Comparison of ENCODE assay signal across 7 cellular contexts in the genomic region with DNA sequence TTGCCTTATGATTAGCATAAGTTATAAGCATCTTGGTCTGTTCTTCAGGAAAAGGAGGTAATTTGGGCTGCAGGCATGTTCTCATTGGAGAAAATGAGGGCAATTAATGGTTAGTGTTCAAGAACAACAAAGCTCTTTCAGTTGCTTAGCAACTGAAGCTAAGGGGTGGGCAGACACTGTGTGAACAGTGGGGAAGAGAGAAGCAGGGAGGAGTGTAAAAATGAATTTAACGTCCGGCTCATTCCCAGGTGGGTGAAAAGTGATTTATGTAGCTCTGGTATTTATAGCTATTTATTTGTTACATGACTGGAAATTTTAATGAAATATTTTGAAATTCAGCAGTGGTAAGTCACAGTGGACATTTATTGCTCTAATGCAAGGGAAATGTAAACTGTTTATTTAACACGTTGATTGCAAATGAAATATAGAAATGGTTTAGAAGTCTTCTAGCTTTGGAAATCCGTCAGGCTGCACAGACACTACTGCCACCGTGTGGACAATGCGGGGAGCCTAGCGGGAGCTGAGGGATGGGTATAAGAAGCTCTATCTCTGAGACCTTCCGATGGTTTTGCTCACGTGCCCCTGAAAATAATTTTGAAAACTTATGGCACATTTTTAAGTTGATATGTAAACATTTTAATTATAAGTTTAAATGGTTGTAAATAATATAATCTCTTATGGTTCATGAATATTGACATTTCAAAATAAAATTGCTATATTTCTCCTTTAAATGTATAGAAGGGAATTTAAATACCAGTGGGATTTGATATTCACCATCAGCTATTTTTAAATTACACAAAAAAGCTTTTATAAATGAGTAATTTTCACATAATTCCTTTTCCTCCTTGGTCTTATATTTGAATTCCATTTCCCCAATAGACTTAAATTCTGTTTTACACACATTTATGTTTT. TPM values are rescaled to one million over a fixed set of nuclear protein-coding genes. Genes with fewer than 3 reads are reported as not detected.
DNase-seq lines count a peak whose midpoint lies in the region; ATAC-seq and TF ChIP-seq lines count a peak whose summit lies in the region.

No MANE protein-coding gene starts in this region.

- no peaks in the 10 kb centered on the region for H3K9me2 ChIP-seq in SU-DHL-6 (replicated peaks; ENCODE audit: insufficient read depth, low read length)

- H3K4me2 ChIP-seq in SU-DHL-6 (ENCODE audit: low read depth, low read length, poor library complexity, severe bottlenecking), result no peak overlapping the region

- DNase-seq in NCI-H1417 (lab: John Stamatoyannopoulos, UW) (peak; percentile 77 to 97 (median 89)), adipocyte (ENCODE audit: low read depth) (peak; percentile 90), left cardiac atrium (peak; percentile 65), retina (peak; percentile 76)

- TF ChIP-seq CTCF in SU-DHL-6 (IDR thresholded peaks at IDR 0.05; ENCODE audit: insufficient read depth, low read length, poor library complexity, severe bottlenecking), result peak; percentile 91

- H3K4me3 ChIP-seq in SU-DHL-6 (ENCODE audit: insufficient read depth, low read length, poor library complexity, severe bottlenecking), result no peak overlapping the region
- H3K4me3 ChIP-seq in adipocyte (ENCODE audit: low read length), result peak overlapping the region; percentile 62

- H3K27me3 ChIP-seq in SU-DHL-6 (ENCODE audit: low read length) (no peaks in the 10 kb centered on the region), adipocyte (replicated peaks; ENCODE audit: control insufficient read depth, insufficient read depth, low read length) (no peaks in the 10 kb centered on the region)

- peaks cover 12% of the 10 kb centered on the region for H3K4me1 ChIP-seq in adipocyte (ENCODE audit: control insufficient read depth, insufficient read depth, low read length)

- H2AFZ ChIP-seq in SU-DHL-6 (ENCODE audit: low read depth, low read length, severe bottlenecking), result no peak overlapping the region

- no peaks in the 10 kb centered on the region for H4K20me1 ChIP-seq in SU-DHL-6 (ENCODE audit: low read depth, low read length)

- intact Hi-C loops in left cardiac atrium (cut with DNase I), result loop anchor here (2.0 to 10.0 kb wide), 2 partner anchors 386 to 390 kb away; no protein-coding TSS in a partner anchor

- no peaks in the 10 kb centered on the region for H3F3A ChIP-seq in SU-DHL-6 (ENCODE audit: insufficient read depth)

- no peaks in the 10 kb centered on the region for H3K79me2 ChIP-seq in SU-DHL-6 (ENCODE audit: insufficient read depth, low read length)

- H3K9me3 ChIP-seq in SU-DHL-6 (ENCODE audit: insufficient read depth, low read length), result no peaks in the 10 kb centered on the region
- H3K9me3 ChIP-seq in adipocyte (ENCODE audit: control insufficient read depth, low read length), result no peaks in the 10 kb centered on the region

- H3K9ac ChIP-seq in SU-DHL-6 (ENCODE audit: low read length) (no peak overlapping the region), adipocyte (ENCODE audit: low read length) (peak overlapping the region; percentile 37)

- H3K36me3 ChIP-seq in SU-DHL-6 (ENCODE audit: low read length), result no peaks in the 10 kb centered on the region
- H3K36me3 ChIP-seq in adipocyte (ENCODE audit: control insufficient read depth, insufficient read depth, low read length, severe bottlenecking), result no peaks in the 10 kb centered on the region

- ATAC-seq in GM18499 (IDR thresholded peaks at IDR 0.05; ENCODE audit: insufficient read depth, unreplicated experiment) (peak; percentile 69), HG02798 (IDR thresholded peaks at IDR 0.05; ENCODE audit: poor library complexity, unreplicated experiment) (peak; percentile 92), left cardiac atrium (peak; percentile 84 to 86)

- no peak overlapping the region for H3K27ac ChIP-seq in SU-DHL-6 (ENCODE audit: low read depth, low read length)

RNA-seq across cellular contexts. Expression of gene E2F7, which starts 54.5 kb away (rescaled TPM):
- under 1 TPM; 0.16 to 0.47 TPM for total RNA-seq in left cardiac atrium
